Comparison of ENCODE assay signal across 3 cellular contexts in genomic region chr1:11841245-11842153, GRCh38.
TF ChIP-seq lines count a peak whose summit lies in the region.

No MANE protein-coding gene starts in this region.

TF ChIP-seq in SK-N-SH, 30 proteins besides CTCF, POLR2A, EP300 and RAD21:
- TF ChIP-seq MEF2A (IDR thresholded peaks at IDR 0.05; ENCODE audit: borderline replicate concordance, low read depth) (no peak), TCF12 (IDR thresholded peaks at IDR 0.05) (no peak)
- TF ChIP-seq, protein P1, sequence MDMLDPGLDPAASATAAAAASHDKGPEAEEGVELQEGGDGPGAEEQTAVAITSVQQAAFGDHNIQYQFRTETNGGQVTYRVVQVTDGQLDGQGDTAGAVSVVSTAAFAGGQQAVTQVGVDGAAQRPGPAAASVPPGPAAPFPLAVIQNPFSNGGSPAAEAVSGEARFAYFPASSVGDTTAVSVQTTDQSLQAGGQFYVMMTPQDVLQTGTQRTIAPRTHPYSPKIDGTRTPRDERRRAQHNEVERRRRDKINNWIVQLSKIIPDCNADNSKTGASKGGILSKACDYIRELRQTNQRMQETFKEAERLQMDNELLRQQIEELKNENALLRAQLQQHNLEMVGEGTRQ (IDR thresholded peaks at IDR 0.05; ENCODE audit: borderline replicate concordance, low read depth, low read length): no peak

TF ChIP-seq in SK-N-SH treated with all-trans-retinoic acid at 6 μM for 48 hours, 23 proteins besides CTCF, POLR2A, EP300 and RAD21:
- TF ChIP-seq PATZ1 (CRISPR knock-in tag; IDR thresholded peaks at IDR 0.05; ENCODE audit: borderline replicate concordance): no peak
- TF ChIP-seq RARB (CRISPR knock-in tag; IDR thresholded peaks at IDR 0.05): no peak
- TF ChIP-seq, protein P2, sequence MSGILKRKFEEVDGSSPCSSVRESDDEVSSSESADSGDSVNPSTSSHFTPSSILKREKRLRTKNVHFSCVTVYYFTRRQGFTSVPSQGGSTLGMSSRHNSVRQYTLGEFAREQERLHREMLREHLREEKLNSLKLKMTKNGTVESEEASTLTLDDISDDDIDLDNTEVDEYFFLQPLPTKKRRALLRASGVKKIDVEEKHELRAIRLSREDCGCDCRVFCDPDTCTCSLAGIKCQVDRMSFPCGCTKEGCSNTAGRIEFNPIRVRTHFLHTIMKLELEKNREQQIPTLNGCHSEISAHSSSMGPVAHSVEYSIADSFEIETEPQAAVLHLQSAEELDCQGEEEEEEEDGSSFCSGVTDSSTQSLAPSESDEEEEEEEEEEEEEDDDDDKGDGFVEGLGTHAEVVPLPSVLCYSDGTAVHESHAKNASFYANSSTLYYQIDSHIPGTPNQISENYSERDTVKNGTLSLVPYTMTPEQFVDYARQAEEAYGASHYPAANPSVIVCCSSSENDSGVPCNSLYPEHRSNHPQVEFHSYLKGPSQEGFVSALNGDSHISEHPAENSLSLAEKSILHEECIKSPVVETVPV (CRISPR knock-in tag; IDR thresholded peaks at IDR 0.05): no peak
- TF ChIP-seq BACH2 (CRISPR knock-in tag; IDR thresholded peaks at IDR 0.05; ENCODE audit: borderline replicate concordance): no peak
TF ChIP-seq in SK-N-SH treated with all-trans-retinoic acid at 6 μM for 48 hours: peak in this region for 0.

TF ChIP-seq in K562, 482 proteins besides CTCF, POLR2A, EP300 and RAD21 (continues in another document):
- TF ChIP-seq ZNF197 (CRISPR knock-in tag; IDR thresholded peaks at IDR 0.05; ENCODE audit: low read depth): 0 out of 2 replicates have a peak, but pooled peaks have one; percentile 58
- no peak for TF ChIP-seq RFX5 (IDR thresholded peaks at IDR 0.05; ENCODE audit: low read depth, low read length)
- peak; percentile 6; the same call in 1 of the 2 replicates for TF ChIP-seq ZFX (CRISPR knock-in tag; IDR thresholded peaks at IDR 0.05)
- no peak for TF ChIP-seq SNRNP70 (optimal IDR thresholded peaks at IDR 0.05; ENCODE audit: low read depth, low read length)
- TF ChIP-seq STAT5A (IDR thresholded peaks at IDR 0.05; ENCODE audit: borderline replicate concordance, low read length): no peak
- no peak for TF ChIP-seq NCOA4 (IDR thresholded peaks at IDR 0.05; ENCODE audit: partially characterized antibody)
- TF ChIP-seq ATF3 (IDR thresholded peaks at IDR 0.05): peak; percentile 95
- no peak for TF ChIP-seq ATF3 (CRISPR knock-in tag; conservative IDR thresholded peaks at IDR 0.05)
- TF ChIP-seq ID3 (CRISPR knock-in tag; IDR thresholded peaks at IDR 0.05): no peak
- TF ChIP-seq ID3 (tag; IDR thresholded peaks at IDR 0.05): peak; percentile 34; the same call in 1 of the 2 replicates
- TF ChIP-seq JUNB (CRISPR knock-in tag; conservative IDR thresholded peaks at IDR 0.05): peak; percentile 51; the same call in 1 of the 2 replicates
- TF ChIP-seq DNMT1 (IDR thresholded peaks at IDR 0.05): no peak
- TF ChIP-seq CEBPG (CRISPR knock-in tag; IDR thresholded peaks at IDR 0.05): no peak
- TF ChIP-seq CEBPG (tag; conservative IDR thresholded peaks at IDR 0.05 in 1 of 2, IDR thresholded peaks at IDR 0.05 in 1 of 2): no peak
- TF ChIP-seq POLR2AphosphoS2 (IDR thresholded peaks at IDR 0.05; ENCODE audit: low read length): no peak
- TF ChIP-seq, protein P3, sequence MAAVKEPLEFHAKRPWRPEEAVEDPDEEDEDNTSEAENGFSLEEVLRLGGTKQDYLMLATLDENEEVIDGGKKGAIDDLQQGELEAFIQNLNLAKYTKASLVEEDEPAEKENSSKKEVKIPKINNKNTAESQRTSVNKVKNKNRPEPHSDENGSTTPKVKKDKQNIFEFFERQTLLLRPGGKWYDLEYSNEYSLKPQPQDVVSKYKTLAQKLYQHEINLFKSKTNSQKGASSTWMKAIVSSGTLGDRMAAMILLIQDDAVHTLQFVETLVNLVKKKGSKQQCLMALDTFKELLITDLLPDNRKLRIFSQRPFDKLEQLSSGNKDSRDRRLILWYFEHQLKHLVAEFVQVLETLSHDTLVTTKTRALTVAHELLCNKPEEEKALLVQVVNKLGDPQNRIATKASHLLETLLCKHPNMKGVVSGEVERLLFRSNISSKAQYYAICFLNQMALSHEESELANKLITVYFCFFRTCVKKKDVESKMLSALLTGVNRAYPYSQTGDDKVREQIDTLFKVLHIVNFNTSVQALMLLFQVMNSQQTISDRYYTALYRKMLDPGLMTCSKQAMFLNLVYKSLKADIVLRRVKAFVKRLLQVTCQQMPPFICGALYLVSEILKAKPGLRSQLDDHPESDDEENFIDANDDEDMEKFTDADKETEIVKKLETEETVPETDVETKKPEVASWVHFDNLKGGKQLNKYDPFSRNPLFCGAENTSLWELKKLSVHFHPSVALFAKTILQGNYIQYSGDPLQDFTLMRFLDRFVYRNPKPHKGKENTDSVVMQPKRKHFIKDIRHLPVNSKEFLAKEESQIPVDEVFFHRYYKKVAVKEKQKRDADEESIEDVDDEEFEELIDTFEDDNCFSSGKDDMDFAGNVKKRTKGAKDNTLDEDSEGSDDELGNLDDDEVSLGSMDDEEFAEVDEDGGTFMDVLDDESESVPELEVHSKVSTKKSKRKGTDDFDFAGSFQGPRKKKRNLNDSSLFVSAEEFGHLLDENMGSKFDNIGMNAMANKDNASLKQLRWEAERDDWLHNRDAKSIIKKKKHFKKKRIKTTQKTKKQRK (IDR thresholded peaks at IDR 0.05; ENCODE audit: borderline replicate concordance, low read depth, low read length): no peak
- 0 out of 2 replicates have a peak, but pooled peaks have one; percentile 8 for TF ChIP-seq EGR1 (conservative IDR thresholded peaks at IDR 0.05)
- no peak for TF ChIP-seq SIN3B (IDR thresholded peaks at IDR 0.05; ENCODE audit: low read depth)
- peak; percentile 65; the same call in 1 of the 2 replicates for TF ChIP-seq ZNF583 (CRISPR knock-in tag; IDR thresholded peaks at IDR 0.05)
- no peak for TF ChIP-seq NBN (IDR thresholded peaks at IDR 0.05; ENCODE audit: low read depth)
- TF ChIP-seq CREB1 (IDR thresholded peaks at IDR 0.05): peak; percentile 53; the same call in 1 of the 2 replicates
- TF ChIP-seq CREB1 (CRISPR knock-in tag; IDR thresholded peaks at IDR 0.05): peak; percentile 67
- TF ChIP-seq MAZ (CRISPR knock-in tag; conservative IDR thresholded peaks at IDR 0.05 in 1 of 2, IDR thresholded peaks at IDR 0.05 in 1 of 2): peak in 1 of 2 experiments; percentile 33; a peak in 1 of 4 replicates
- TF ChIP-seq SAFB (IDR thresholded peaks at IDR 0.05; ENCODE audit: borderline replicate concordance, low read depth, low read length): no peak
- TF ChIP-seq CREB3 (tag; conservative IDR thresholded peaks at IDR 0.05; ENCODE audit: low read depth): peak; percentile 34; the same call in 1 of the 2 replicates
- TF ChIP-seq ZNF174 (CRISPR knock-in tag; IDR thresholded peaks at IDR 0.05): no peak
- no peak for TF ChIP-seq ZC3H11A (IDR thresholded peaks at IDR 0.05; ENCODE audit: low read depth, low read length)
- TF ChIP-seq, protein P4, sequence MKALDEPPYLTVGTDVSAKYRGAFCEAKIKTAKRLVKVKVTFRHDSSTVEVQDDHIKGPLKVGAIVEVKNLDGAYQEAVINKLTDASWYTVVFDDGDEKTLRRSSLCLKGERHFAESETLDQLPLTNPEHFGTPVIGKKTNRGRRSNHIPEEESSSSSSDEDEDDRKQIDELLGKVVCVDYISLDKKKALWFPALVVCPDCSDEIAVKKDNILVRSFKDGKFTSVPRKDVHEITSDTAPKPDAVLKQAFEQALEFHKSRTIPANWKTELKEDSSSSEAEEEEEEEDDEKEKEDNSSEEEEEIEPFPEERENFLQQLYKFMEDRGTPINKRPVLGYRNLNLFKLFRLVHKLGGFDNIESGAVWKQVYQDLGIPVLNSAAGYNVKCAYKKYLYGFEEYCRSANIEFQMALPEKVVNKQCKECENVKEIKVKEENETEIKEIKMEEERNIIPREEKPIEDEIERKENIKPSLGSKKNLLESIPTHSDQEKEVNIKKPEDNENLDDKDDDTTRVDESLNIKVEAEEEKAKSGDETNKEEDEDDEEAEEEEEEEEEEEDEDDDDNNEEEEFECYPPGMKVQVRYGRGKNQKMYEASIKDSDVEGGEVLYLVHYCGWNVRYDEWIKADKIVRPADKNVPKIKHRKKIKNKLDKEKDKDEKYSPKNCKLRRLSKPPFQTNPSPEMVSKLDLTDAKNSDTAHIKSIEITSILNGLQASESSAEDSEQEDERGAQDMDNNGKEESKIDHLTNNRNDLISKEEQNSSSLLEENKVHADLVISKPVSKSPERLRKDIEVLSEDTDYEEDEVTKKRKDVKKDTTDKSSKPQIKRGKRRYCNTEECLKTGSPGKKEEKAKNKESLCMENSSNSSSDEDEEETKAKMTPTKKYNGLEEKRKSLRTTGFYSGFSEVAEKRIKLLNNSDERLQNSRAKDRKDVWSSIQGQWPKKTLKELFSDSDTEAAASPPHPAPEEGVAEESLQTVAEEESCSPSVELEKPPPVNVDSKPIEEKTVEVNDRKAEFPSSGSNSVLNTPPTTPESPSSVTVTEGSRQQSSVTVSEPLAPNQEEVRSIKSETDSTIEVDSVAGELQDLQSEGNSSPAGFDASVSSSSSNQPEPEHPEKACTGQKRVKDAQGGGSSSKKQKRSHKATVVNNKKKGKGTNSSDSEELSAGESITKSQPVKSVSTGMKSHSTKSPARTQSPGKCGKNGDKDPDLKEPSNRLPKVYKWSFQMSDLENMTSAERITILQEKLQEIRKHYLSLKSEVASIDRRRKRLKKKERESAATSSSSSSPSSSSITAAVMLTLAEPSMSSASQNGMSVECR (CRISPR knock-in tag; IDR thresholded peaks at IDR 0.05): no peak
- no peak for TF ChIP-seq THAP12 (CRISPR knock-in tag; IDR thresholded peaks at IDR 0.05)
- TF ChIP-seq ZNF146 (CRISPR knock-in tag; IDR thresholded peaks at IDR 0.05; ENCODE audit: unreplicated experiment): peak; percentile 9
- no peak for TF ChIP-seq EP400 (IDR thresholded peaks at IDR 0.05)
- TF ChIP-seq ZBTB43 (CRISPR knock-in tag; IDR thresholded peaks at IDR 0.05): no peak
- TF ChIP-seq, protein P5, sequence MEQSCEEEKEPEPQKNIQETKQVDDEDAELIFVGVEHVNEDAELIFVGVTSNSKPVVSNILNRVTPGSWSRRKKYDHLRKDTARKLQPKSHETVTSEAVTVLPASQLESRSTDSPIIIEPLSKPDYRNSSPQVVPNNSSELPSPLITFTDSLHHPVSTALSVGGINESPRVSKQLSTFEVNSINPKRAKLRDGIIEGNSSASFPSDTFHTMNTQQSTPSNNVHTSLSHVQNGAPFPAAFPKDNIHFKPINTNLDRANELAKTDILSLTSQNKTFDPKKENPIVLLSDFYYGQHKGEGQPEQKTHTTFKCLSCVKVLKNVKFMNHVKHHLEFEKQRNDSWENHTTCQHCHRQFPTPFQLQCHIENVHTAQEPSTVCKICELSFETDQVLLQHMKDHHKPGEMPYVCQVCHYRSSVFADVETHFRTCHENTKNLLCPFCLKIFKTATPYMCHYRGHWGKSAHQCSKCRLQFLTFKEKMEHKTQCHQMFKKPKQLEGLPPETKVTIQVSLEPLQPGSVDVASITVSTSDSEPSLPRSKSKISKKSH (CRISPR knock-in tag; IDR thresholded peaks at IDR 0.05): no peak
